In genomic region chr4:57109530-57109846, GRCh38 we compare ENCODE assay signal across 8 cellular contexts. TPM values are rescaled to one million over a fixed set of nuclear protein-coding genes. Genes with fewer than 3 reads are reported as not detected.
DNase-seq lines count a peak whose midpoint lies in the region; ATAC-seq, FAIRE-seq and TF ChIP-seq lines count a peak whose summit lies in the region.

No MANE protein-coding gene starts in this region.

- peak overlapping the region; percentile 58 for H2AFZ ChIP-seq in endothelial cell of umbilical vein (ENCODE audit: low read depth, low read length)

- no peaks in the 10 kb centered on the region for H4K20me1 ChIP-seq in endothelial cell of umbilical vein (replicated peaks; ENCODE audit: control insufficient read depth, extremely low read depth, insufficient read depth, low read length)

- H3K4me1 ChIP-seq in endothelial cell of umbilical vein (ENCODE audit: control insufficient read depth, extremely low read depth, insufficient read depth, low read length) = peaks cover 25% of the 10 kb centered on the region

- H3K9me3 ChIP-seq in endothelial cell of umbilical vein (replicated peaks; ENCODE audit: control insufficient read depth, insufficient read depth, low read length) = no peaks in the 10 kb centered on the region

- no peak for ATAC-seq in natural killer cell treated with Interleukin-12 subunit alpha and Interleukin-12 subunit beta and Interleukin-15 and Interleukin-18, amount 100 ng/mL, for 72 hours
- ATAC-seq in HG03025 (IDR thresholded peaks at IDR 0.05; ENCODE audit: low FRiP score, unreplicated experiment) (no peak), GM21737 (IDR thresholded peaks at IDR 0.05; ENCODE audit: unreplicated experiment) (no peak), HG02981 (IDR thresholded peaks at IDR 0.05; ENCODE audit: unreplicated experiment) (no peak)

- peak overlapping the region; percentile 95 for H3K9ac ChIP-seq in endothelial cell of umbilical vein (replicated peaks; ENCODE audit: extremely low read depth, insufficient read depth, low read length)

- peaks cover 47 to 56% of the 10 kb centered on the region in 2 donors for H3K4me1 Mint-ChIP-seq in natural killer cell treated with Interleukin-12 subunit alpha and Interleukin-12 subunit beta and Interleukin-15 and Interleukin-18, amount 100 ng/mL, for 72 hours (ENCODE audit: low read depth in 2 of 2)

- dilution Hi-C loops in endothelial cell of umbilical vein (cut with MboI; ENCODE audit: extremely low pct_ligation_motif_present, low sequenced_read_pairs) = no loop called here

- no peaks in the 10 kb centered on the region for H3K36me3 Mint-ChIP-seq in natural killer cell treated with Interleukin-12 subunit alpha and Interleukin-12 subunit beta and Interleukin-15 and Interleukin-18, amount 100 ng/mL, for 72 hours

- peaks cover 0 to 2% of the 10 kb centered on the region in 2 experiments for H3K36me3 ChIP-seq in endothelial cell of umbilical vein (ENCODE audit: control insufficient read depth in 2 of 2, extremely low read depth in 1 of 2, insufficient read depth in 2 of 2, low read length in 2 of 2)

- H3K4me3 ChIP-seq in AG10803 (ENCODE audit: low read length) (peak overlapping the region; percentile 71), NB4 (ENCODE audit: low read depth, low read length) (peak overlapping the region; percentile 60), endothelial cell of umbilical vein (replicated peaks in 1 of 3; ENCODE audit: insufficient read depth in 1 of 3, low read depth in 1 of 3, low read length in 3 of 3) (peak overlapping the region; percentile 85 to 95 (median 95))

- peak overlapping the region; percentile 80 for H3K4me3 Mint-ChIP-seq in natural killer cell treated with Interleukin-12 subunit alpha and Interleukin-12 subunit beta and Interleukin-15 and Interleukin-18, amount 100 ng/mL, for 72 hours

- intact Hi-C loops in endothelial cell of umbilical vein (cut with micrococcal nuclease) = no loop called here

- POLR2A ChIA-PET in endothelial cell of umbilical vein (lab: Charles Lee) = interaction anchor here (1.0 to 1.6 kb wide), 2 partner anchors 28 to 31 kb away, joined by 5 to 7 read pairs; no protein-coding TSS in a partner anchor

- H3K9me1 ChIP-seq in endothelial cell of umbilical vein (replicated peaks; ENCODE audit: control insufficient read depth, extremely low read depth, insufficient read depth, low read length) = no peaks in the 10 kb centered on the region

- DNase-seq in AG10803 (ENCODE audit: low read depth) = no peak
- peak; percentile 49 for DNase-seq in NB4 (ENCODE audit: low read depth)
- DNase-seq in endothelial cell of umbilical vein (ENCODE audit: low read depth, low spot score) = no peak
- DNase-seq in natural killer cell treated with Interleukin-12 subunit alpha and Interleukin-12 subunit beta and Interleukin-15 and Interleukin-18, amount 100 ng/mL, for 72 hours (ENCODE audit: low spot score) = no peak
- DNase-seq in NCI-H524 treated with DMSO at 0.1 percent for 48 hours (lab: John Stamatoyannopoulos, UW) = no peak

- H3K9me3 Mint-ChIP-seq in natural killer cell treated with Interleukin-12 subunit alpha and Interleukin-12 subunit beta and Interleukin-15 and Interleukin-18, amount 100 ng/mL, for 72 hours = no peaks in the 10 kb centered on the region

- no peak for TF ChIP-seq CTCF in AG10803 (conservative IDR thresholded peaks at IDR 0.05; ENCODE audit: low read length)
- no peak for TF ChIP-seq CTCF in NB4 (IDR thresholded peaks at IDR 0.05; ENCODE audit: low read depth, low read length)
- no peak for TF ChIP-seq CTCF in endothelial cell of umbilical vein (IDR thresholded peaks at IDR 0.05; ENCODE audit: extremely low read depth in 1 of 2, insufficient read depth in 1 of 2, low read depth in 1 of 2, low read length in 2 of 2)

- CTCF ChIA-PET in endothelial cell of umbilical vein (lab: Charles Lee) = interaction anchor here (2.2 to 2.3 kb wide), 2 partner anchors 28 to 54 kb away, joined by 9 to 10 read pairs; no protein-coding TSS in a partner anchor

- no peaks in the 10 kb centered on the region for H3K27me3 Mint-ChIP-seq in natural killer cell treated with Interleukin-12 subunit alpha and Interleukin-12 subunit beta and Interleukin-15 and Interleukin-18, amount 100 ng/mL, for 72 hours

- peak overlapping the region; percentile 54 for H3K27ac ChIP-seq in endothelial cell of umbilical vein (ENCODE audit: insufficient read depth, low read depth, low read length)

- peak overlapping the region; percentile 30 to 85 for H3K27ac Mint-ChIP-seq in natural killer cell treated with Interleukin-12 subunit alpha and Interleukin-12 subunit beta and Interleukin-15 and Interleukin-18, amount 100 ng/mL, for 72 hours

- TF ChIP-seq POLR2A in NB4 (IDR thresholded peaks at IDR 0.05; ENCODE audit: extremely low read depth, insufficient read length) = no peak
- no peak for TF ChIP-seq POLR2A in endothelial cell of umbilical vein (IDR thresholded peaks at IDR 0.05; ENCODE audit: low read depth, low read length)

- BruUV-seq in endothelial cell of umbilical vein (replicated peaks; lab: Mats Ljungman, UMichigan) = no TSS peak

- H3K4me2 ChIP-seq in endothelial cell of umbilical vein (ENCODE audit: insufficient read depth, low read length) = peak overlapping the region; percentile 68

- H3K27me3 ChIP-seq in endothelial cell of umbilical vein (ENCODE audit: control insufficient read depth in 2 of 2, insufficient read depth in 2 of 2, low read length in 2 of 2) = no peaks in the 10 kb centered on the region

- FAIRE-seq in endothelial cell of umbilical vein (lab: Jason Lieb, UNC) = no peak

- H3K79me2 ChIP-seq in endothelial cell of umbilical vein (ENCODE audit: control insufficient read depth, insufficient read depth, low read length) = peaks cover 53% of the 10 kb centered on the region

TF ChIP-seq in endothelial cell of umbilical vein, 7 proteins besides CTCF, POLR2A, EP300 and RAD21:
- TF ChIP-seq MAX (IDR thresholded peaks at IDR 0.05; ENCODE audit: insufficient read depth, insufficient read length) = no peak
- TF ChIP-seq EZH2 (IDR thresholded peaks at IDR 0.05; ENCODE audit: borderline replicate concordance, low read depth, low read length, severe bottlenecking) = no peak
- TF ChIP-seq FOS (IDR thresholded peaks at IDR 0.05; ENCODE audit: borderline replicate concordance, insufficient read depth, low read length) = no peak
- no peak for TF ChIP-seq POLR2AphosphoS5 (IDR thresholded peaks at IDR 0.05; ENCODE audit: insufficient read depth, low read depth, low read length)
- TF ChIP-seq GATA2 (IDR thresholded peaks at IDR 0.05; ENCODE audit: insufficient read depth, insufficient read length, low read depth, low read length) = no peak
- TF ChIP-seq MYC (IDR thresholded peaks at IDR 0.05; ENCODE audit: low read depth, low read length) = no peak
- TF ChIP-seq JUN (IDR thresholded peaks at IDR 0.05; ENCODE audit: borderline replicate concordance, insufficient read depth, insufficient read length, low read depth) = no peak
TF ChIP-seq in endothelial cell of umbilical vein: peak in this region for 0.

RNA-seq across cellular contexts. Expression of gene IGFBP7, which starts 0.7 kb away (rescaled TPM):
- total RNA-seq in endothelial cell of umbilical vein = 377 and 526 TPM in 2 replicates
- polyA plus RNA-seq in endothelial cell of umbilical vein = 770 and 1,004 TPM in 2 replicates
- polyA plus RNA-seq in endothelial cell of umbilical vein (2011; cell fraction: cytosol; rRNA removed) = 668 and 889 TPM in 2 replicates
- polyA plus RNA-seq in endothelial cell of umbilical vein (2011; cell fraction: nucleus; rRNA removed) = 359 and 408 TPM in 2 replicates
- 431 and 488 TPM in 2 replicates for polyA plus RNA-seq in endothelial cell of umbilical vein (2012)
- polyA minus RNA-seq in endothelial cell of umbilical vein = 262 and 334 TPM in 2 replicates
- 3.2 TPM for polyA minus RNA-seq in endothelial cell of umbilical vein (2011; cell fraction: cytosol; rRNA and poly(A)+ RNA removed)
- 73.2 and 129 TPM in 2 replicates for polyA minus RNA-seq in endothelial cell of umbilical vein (2011; cell fraction: nucleus; rRNA and poly(A)+ RNA removed)
- 10 to 100 TPM; 11.7 to 82.1 TPM for total RNA-seq in natural killer cell treated with Interleukin-12 subunit alpha and Interleukin-12 subunit beta and Interleukin-15 and Interleukin-18, amount 100 ng/mL, for 72 hours
